In the genomic region with DNA sequence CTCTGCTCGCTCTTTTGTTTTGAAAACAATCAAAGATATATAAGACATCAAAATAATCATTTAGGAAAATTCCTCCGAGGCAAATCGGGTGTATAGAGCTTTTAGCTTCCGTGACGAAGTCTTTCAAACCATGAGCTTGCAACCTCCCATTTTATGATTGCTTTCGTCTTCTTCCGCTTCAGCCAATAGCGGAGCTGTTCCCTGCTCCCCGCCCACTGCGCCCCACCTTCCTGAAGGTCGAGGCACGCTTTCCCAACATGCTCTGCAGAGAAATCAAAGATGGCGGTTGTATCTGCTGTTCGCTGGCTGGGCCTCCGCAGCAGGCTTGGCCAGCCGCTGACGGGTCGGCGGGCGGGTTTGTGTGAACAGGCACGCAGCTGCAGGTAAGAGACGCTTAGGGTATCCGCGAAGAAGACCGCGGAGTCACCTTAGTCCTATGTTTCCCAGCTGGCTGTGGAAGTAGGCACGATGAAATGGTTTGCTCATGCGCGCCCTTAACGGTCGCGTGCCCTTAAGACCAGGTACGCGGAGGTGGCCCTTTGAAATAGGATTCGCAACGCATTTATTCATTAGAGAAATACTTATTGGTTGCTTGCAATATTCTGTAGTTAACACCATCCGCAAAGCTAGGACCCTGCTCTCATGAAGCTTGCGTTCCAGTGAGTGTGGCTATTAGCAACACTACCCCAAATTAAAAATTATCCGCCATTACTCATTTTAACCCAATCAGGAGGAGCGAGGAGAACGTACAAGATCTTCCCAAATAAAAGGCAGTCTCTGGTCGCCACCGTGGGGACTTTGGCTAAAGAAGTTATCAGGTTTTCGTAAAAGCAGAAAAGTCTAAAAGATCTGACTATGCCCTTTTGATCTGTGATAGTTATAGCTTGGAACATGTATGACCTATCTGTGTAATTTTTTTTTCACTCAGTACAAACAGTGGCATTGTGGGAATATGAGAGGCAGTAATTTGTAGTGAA, we compare ENCODE assay signal across 1 cellular context.
A peak's percentile ranks its signal among the peaks of the same experiment; 100 is the strongest.
TF ChIP-seq lines count a peak whose summit lies in the region.

A gene (plus strand): TSS at position 267 of the 977 bp plus-strand sequence. CDS start 13 bp downstream, at position 280.

TF ChIP-seq in GM12878, 131 proteins besides CTCF, POLR2A, EP300 and RAD21 (continued from another document and continues in another):
- TF ChIP-seq, protein P1, sequence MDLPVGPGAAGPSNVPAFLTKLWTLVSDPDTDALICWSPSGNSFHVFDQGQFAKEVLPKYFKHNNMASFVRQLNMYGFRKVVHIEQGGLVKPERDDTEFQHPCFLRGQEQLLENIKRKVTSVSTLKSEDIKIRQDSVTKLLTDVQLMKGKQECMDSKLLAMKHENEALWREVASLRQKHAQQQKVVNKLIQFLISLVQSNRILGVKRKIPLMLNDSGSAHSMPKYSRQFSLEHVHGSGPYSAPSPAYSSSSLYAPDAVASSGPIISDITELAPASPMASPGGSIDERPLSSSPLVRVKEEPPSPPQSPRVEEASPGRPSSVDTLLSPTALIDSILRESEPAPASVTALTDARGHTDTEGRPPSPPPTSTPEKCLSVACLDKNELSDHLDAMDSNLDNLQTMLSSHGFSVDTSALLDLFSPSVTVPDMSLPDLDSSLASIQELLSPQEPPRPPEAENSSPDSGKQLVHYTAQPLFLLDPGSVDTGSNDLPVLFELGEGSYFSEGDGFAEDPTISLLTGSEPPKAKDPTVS (IDR thresholded peaks at IDR 0.05; ENCODE audit: low read depth, low read length), result no peak
- TF ChIP-seq RELA (IDR thresholded peaks at IDR 0.05; ENCODE audit: borderline replicate concordance, partially characterized antibody) (peak; percentile 32), IKZF1 (conservative IDR thresholded peaks at IDR 0.05) (0 out of 2 replicates have a peak, but pooled peaks have one; percentile 44), NR2C2 (IDR thresholded peaks at IDR 0.05; ENCODE audit: borderline replicate concordance, control insufficient read depth, insufficient read length, low read depth) (no peak), POLR2AphosphoS2 (IDR thresholded peaks at IDR 0.05; ENCODE audit: low read depth, low read length) (peak; percentile 89; the same call in 1 of the 2 replicates), BHLHE40 (IDR thresholded peaks at IDR 0.05; ENCODE audit: borderline replicate concordance in 1 of 2, low read depth in 2 of 2, low read length in 1 of 2) (peak; percentile 95 to 98), ZNF622 (IDR thresholded peaks at IDR 0.05) (no peak), CBX5 (IDR thresholded peaks at IDR 0.05; ENCODE audit: low read depth) (no peak), ASH2L (IDR thresholded peaks at IDR 0.05; ENCODE audit: borderline replicate concordance, low read depth) (peak; percentile 73; the same call in 1 of the 2 replicates), SIN3A (IDR thresholded peaks at IDR 0.05; ENCODE audit: low read depth, low read length) (peak; percentile 79; the same call in 1 of the 2 replicates), SMAD1 (IDR thresholded peaks at IDR 0.05; ENCODE audit: low read depth, partially characterized antibody) (peak; percentile 77), IKZF2 (IDR thresholded peaks at IDR 0.05) (no peak), POU2F2 (IDR thresholded peaks at IDR 0.05; ENCODE audit: borderline replicate concordance, low read depth, low read length) (peak; percentile 69; the same call in 1 of the 3 replicates)
- TF ChIP-seq, protein P2, sequence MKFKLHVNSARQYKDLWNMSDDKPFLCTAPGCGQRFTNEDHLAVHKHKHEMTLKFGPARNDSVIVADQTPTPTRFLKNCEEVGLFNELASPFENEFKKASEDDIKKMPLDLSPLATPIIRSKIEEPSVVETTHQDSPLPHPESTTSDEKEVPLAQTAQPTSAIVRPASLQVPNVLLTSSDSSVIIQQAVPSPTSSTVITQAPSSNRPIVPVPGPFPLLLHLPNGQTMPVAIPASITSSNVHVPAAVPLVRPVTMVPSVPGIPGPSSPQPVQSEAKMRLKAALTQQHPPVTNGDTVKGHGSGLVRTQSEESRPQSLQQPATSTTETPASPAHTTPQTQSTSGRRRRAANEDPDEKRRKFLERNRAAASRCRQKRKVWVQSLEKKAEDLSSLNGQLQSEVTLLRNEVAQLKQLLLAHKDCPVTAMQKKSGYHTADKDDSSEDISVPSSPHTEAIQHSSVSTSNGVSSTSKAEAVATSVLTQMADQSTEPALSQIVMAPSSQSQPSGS (IDR thresholded peaks at IDR 0.05; ENCODE audit: low read length), result no peak
- TF ChIP-seq, protein P3, sequence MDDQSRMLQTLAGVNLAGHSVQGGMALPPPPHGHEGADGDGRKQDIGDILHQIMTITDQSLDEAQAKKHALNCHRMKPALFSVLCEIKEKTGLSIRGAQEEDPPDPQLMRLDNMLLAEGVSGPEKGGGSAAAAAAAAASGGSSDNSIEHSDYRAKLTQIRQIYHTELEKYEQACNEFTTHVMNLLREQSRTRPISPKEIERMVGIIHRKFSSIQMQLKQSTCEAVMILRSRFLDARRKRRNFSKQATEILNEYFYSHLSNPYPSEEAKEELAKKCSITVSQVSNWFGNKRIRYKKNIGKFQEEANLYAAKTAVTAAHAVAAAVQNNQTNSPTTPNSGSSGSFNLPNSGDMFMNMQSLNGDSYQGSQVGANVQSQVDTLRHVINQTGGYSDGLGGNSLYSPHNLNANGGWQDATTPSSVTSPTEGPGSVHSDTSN (IDR thresholded peaks at IDR 0.05; ENCODE audit: insufficient replicate concordance, low read depth, low read length), result peak; percentile 15
- TF ChIP-seq, protein P4, sequence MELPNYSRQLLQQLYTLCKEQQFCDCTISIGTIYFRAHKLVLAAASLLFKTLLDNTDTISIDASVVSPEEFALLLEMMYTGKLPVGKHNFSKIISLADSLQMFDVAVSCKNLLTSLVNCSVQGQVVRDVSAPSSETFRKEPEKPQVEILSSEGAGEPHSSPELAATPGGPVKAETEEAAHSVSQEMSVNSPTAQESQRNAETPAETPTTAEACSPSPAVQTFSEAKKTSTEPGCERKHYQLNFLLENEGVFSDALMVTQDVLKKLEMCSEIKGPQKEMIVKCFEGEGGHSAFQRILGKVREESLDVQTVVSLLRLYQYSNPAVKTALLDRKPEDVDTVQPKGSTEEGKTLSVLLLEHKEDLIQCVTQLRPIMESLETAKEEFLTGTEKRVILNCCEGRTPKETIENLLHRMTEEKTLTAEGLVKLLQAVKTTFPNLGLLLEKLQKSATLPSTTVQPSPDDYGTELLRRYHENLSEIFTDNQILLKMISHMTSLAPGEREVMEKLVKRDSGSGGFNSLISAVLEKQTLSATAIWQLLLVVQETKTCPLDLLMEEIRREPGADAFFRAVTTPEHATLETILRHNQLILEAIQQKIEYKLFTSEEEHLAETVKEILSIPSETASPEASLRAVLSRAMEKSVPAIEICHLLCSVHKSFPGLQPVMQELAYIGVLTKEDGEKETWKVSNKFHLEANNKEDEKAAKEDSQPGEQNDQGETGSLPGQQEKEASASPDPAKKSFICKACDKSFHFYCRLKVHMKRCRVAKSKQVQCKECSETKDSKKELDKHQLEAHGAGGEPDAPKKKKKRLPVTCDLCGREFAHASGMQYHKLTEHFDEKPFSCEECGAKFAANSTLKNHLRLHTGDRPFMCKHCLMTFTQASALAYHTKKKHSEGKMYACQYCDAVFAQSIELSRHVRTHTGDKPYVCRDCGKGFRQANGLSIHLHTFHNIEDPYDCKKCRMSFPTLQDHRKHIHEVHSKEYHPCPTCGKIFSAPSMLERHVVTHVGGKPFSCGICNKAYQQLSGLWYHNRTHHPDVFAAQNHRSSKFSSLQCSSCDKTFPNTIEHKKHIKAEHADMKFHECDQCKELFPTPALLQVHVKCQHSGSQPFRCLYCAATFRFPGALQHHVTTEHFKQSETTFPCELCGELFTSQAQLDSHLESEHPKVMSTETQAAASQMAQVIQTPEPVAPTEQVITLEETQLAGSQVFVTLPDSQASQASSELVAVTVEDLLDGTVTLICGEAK (IDR thresholded peaks at IDR 0.05; ENCODE audit: borderline replicate concordance), result peak; percentile 71; the same call in 1 of the 2 replicates
- TF ChIP-seq, protein P5, sequence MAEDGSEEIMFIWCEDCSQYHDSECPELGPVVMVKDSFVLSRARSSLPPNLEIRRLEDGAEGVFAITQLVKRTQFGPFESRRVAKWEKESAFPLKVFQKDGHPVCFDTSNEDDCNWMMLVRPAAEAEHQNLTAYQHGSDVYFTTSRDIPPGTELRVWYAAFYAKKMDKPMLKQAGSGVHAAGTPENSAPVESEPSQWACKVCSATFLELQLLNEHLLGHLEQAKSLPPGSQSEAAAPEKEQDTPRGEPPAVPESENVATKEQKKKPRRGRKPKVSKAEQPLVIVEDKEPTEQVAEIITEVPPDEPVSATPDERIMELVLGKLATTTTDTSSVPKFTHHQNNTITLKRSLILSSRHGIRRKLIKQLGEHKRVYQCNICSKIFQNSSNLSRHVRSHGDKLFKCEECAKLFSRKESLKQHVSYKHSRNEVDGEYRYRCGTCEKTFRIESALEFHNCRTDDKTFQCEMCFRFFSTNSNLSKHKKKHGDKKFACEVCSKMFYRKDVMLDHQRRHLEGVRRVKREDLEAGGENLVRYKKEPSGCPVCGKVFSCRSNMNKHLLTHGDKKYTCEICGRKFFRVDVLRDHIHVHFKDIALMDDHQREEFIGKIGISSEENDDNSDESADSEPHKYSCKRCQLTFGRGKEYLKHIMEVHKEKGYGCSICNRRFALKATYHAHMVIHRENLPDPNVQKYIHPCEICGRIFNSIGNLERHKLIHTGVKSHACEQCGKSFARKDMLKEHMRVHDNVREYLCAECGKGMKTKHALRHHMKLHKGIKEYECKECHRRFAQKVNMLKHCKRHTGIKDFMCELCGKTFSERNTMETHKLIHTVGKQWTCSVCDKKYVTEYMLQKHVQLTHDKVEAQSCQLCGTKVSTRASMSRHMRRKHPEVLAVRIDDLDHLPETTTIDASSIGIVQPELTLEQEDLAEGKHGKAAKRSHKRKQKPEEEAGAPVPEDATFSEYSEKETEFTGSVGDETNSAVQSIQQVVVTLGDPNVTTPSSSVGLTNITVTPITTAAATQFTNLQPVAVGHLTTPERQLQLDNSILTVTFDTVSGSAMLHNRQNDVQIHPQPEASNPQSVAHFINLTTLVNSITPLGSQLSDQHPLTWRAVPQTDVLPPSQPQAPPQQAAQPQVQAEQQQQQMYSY (CRISPR knock-in tag; IDR thresholded peaks at IDR 0.05), result no peak
- TF ChIP-seq, protein P6, sequence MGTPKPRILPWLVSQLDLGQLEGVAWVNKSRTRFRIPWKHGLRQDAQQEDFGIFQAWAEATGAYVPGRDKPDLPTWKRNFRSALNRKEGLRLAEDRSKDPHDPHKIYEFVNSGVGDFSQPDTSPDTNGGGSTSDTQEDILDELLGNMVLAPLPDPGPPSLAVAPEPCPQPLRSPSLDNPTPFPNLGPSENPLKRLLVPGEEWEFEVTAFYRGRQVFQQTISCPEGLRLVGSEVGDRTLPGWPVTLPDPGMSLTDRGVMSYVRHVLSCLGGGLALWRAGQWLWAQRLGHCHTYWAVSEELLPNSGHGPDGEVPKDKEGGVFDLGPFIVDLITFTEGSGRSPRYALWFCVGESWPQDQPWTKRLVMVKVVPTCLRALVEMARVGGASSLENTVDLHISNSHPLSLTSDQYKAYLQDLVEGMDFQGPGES (IDR thresholded peaks at IDR 0.05), result peak; percentile 45; the same call in 1 of the 2 replicates
- TF ChIP-seq, protein P7, sequence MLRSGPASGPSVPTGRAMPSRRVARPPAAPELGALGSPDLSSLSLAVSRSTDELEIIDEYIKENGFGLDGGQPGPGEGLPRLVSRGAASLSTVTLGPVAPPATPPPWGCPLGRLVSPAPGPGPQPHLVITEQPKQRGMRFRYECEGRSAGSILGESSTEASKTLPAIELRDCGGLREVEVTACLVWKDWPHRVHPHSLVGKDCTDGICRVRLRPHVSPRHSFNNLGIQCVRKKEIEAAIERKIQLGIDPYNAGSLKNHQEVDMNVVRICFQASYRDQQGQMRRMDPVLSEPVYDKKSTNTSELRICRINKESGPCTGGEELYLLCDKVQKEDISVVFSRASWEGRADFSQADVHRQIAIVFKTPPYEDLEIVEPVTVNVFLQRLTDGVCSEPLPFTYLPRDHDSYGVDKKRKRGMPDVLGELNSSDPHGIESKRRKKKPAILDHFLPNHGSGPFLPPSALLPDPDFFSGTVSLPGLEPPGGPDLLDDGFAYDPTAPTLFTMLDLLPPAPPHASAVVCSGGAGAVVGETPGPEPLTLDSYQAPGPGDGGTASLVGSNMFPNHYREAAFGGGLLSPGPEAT (IDR thresholded peaks at IDR 0.05; ENCODE audit: low read depth), result peak; percentile 96
- TF ChIP-seq, protein P8, sequence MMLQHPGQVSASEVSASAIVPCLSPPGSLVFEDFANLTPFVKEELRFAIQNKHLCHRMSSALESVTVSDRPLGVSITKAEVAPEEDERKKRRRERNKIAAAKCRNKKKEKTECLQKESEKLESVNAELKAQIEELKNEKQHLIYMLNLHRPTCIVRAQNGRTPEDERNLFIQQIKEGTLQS (IDR thresholded peaks at IDR 0.05; ENCODE audit: borderline replicate concordance, extremely low read depth, low read depth, low read length), result no peak
- TF ChIP-seq, protein P9, sequence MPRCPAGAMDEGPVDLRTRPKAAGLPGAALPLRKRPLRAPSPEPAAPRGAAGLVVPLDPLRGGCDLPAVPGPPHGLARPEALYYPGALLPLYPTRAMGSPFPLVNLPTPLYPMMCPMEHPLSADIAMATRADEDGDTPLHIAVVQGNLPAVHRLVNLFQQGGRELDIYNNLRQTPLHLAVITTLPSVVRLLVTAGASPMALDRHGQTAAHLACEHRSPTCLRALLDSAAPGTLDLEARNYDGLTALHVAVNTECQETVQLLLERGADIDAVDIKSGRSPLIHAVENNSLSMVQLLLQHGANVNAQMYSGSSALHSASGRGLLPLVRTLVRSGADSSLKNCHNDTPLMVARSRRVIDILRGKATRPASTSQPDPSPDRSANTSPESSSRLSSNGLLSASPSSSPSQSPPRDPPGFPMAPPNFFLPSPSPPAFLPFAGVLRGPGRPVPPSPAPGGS (IDR thresholded peaks at IDR 0.05; ENCODE audit: borderline replicate concordance, insufficient read depth, low read depth, low read length, poor library complexity, severe bottlenecking), result no peak
- TF ChIP-seq, protein P10, sequence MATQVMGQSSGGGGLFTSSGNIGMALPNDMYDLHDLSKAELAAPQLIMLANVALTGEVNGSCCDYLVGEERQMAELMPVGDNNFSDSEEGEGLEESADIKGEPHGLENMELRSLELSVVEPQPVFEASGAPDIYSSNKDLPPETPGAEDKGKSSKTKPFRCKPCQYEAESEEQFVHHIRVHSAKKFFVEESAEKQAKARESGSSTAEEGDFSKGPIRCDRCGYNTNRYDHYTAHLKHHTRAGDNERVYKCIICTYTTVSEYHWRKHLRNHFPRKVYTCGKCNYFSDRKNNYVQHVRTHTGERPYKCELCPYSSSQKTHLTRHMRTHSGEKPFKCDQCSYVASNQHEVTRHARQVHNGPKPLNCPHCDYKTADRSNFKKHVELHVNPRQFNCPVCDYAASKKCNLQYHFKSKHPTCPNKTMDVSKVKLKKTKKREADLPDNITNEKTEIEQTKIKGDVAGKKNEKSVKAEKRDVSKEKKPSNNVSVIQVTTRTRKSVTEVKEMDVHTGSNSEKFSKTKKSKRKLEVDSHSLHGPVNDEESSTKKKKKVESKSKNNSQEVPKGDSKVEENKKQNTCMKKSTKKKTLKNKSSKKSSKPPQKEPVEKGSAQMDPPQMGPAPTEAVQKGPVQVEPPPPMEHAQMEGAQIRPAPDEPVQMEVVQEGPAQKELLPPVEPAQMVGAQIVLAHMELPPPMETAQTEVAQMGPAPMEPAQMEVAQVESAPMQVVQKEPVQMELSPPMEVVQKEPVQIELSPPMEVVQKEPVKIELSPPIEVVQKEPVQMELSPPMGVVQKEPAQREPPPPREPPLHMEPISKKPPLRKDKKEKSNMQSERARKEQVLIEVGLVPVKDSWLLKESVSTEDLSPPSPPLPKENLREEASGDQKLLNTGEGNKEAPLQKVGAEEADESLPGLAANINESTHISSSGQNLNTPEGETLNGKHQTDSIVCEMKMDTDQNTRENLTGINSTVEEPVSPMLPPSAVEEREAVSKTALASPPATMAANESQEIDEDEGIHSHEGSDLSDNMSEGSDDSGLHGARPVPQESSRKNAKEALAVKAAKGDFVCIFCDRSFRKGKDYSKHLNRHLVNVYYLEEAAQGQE (IDR thresholded peaks at IDR 0.05; ENCODE audit: low read depth, low read length), result no peak
